ENCODE assay signal across 8 cellular contexts in the genomic region with DNA sequence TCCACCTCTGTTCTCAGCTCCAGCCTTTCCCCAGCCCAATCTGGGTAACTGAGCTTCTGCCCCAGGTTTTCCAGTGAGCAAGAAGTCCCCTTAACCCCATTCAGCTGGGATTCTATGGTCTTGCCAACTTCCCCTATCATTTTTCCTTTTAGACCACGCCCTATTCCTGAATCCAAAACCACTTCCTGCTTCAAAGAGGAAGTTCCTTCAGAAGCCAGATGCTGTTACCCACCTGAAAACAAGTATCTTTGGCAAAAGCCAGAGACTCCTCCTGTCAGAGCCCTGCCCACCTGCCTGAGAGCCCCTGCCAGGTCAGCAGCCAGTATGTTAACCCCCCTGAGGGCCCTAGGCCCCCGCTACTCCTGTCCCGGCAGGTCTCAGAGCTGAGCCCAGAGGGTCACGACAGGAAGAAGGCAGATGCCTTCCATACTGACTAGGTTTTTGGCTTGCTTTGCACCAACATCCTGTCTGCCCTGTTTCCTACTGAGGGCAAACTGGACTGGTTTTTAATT. TPM values are rescaled to one million over a fixed set of nuclear protein-coding genes. Genes with fewer than 3 reads are reported as not detected.
DNase-seq lines count a peak whose midpoint lies in the region; ATAC-seq and TF ChIP-seq lines count a peak whose summit lies in the region.

No MANE protein-coding gene starts in this region.

- TF ChIP-seq CTCF in 22Rv1 (IDR thresholded peaks at IDR 0.05) (no peak), hepatocyte (IDR thresholded peaks at IDR 0.05; ENCODE audit: poor library complexity) (no peak)

- peak; percentile 84 for DNase-seq in HCEC 1CT
- no peak for DNase-seq in T-helper 2 cell treated with Interferon-gamma antibody and Interleukin-4, amounts not matched to agents 5 μg/mL and 100 μg/mL, for 36 hours (ENCODE audit: low spot score)
- DNase-seq in hepatocyte (ENCODE audit: low spot score), result no peak
- DNase-seq in cerebellum (ENCODE audit: low spot score), result no peak
- DNase-seq in inferior parietal cortex (ENCODE audit: extremely low spot score), result no peak

- no peaks in the 10 kb centered on the region for H3K9me3 Mint-ChIP-seq in T-helper 2 cell treated with Interferon-gamma antibody and Interleukin-4, amounts not matched to agents 5 μg/mL and 100 μg/mL, for 36 hours

- H3K27ac ChIP-seq in 22Rv1 (peak overlapping the region; percentile 44), hepatocyte (peak overlapping the region; percentile 98)

- peaks cover 2% of the 10 kb centered on the region for H3K36me3 Mint-ChIP-seq in T-helper 2 cell treated with Interferon-gamma antibody and Interleukin-4, amounts not matched to agents 5 μg/mL and 100 μg/mL, for 36 hours (ENCODE audit: low read depth)

- no peak overlapping the region for H3K4me3 ChIP-seq in hepatocyte

- H3K4me2 ChIP-seq in hepatocyte, result no peak overlapping the region

- no peaks in the 10 kb centered on the region for H3K27me3 Mint-ChIP-seq in T-helper 2 cell treated with Interferon-gamma antibody and Interleukin-4, amounts not matched to agents 5 μg/mL and 100 μg/mL, for 36 hours (ENCODE audit: low read depth)

- no peaks in the 10 kb centered on the region for H3K9me3 ChIP-seq in hepatocyte (ENCODE audit: low read depth)

- ATAC-seq in GM21528 (IDR thresholded peaks at IDR 0.05; ENCODE audit: low FRiP score, unreplicated experiment) (no peak), GM19463 (IDR thresholded peaks at IDR 0.05; ENCODE audit: unreplicated experiment) (no peak)

- H2AFZ ChIP-seq in hepatocyte, result no peak overlapping the region

- H3K79me2 ChIP-seq in hepatocyte, result no peaks in the 10 kb centered on the region

- H4K20me1 ChIP-seq in hepatocyte (ENCODE audit: insufficient read depth, poor library complexity, severe bottlenecking), result no peaks in the 10 kb centered on the region

- peak overlapping the region; percentile 80 for H3K27ac Mint-ChIP-seq in T-helper 2 cell treated with Interferon-gamma antibody and Interleukin-4, amounts not matched to agents 5 μg/mL and 100 μg/mL, for 36 hours

- no peaks in the 10 kb centered on the region for H3K27me3 ChIP-seq in hepatocyte

- WGBS in hepatocyte (ENCODE audit: low lambda C conversion rate, missing lambda C conversion rate), result 86% methylated on average over 4 of the region's 4 CpGs

- peak overlapping the region; percentile 57 for H3K4me3 Mint-ChIP-seq in T-helper 2 cell treated with Interferon-gamma antibody and Interleukin-4, amounts not matched to agents 5 μg/mL and 100 μg/mL, for 36 hours

- peaks cover 63% of the 10 kb centered on the region for H3K4me1 Mint-ChIP-seq in T-helper 2 cell treated with Interferon-gamma antibody and Interleukin-4, amounts not matched to agents 5 μg/mL and 100 μg/mL, for 36 hours (ENCODE audit: low read depth)

- peaks cover 49% of the 10 kb centered on the region for H3K4me1 ChIP-seq in hepatocyte (ENCODE audit: insufficient read depth)

- no peaks in the 10 kb centered on the region for H3K9me2 ChIP-seq in hepatocyte (replicated peaks; ENCODE audit: insufficient read depth)

- H3K36me3 ChIP-seq in hepatocyte (replicated peaks; ENCODE audit: insufficient read depth, low read depth), result no peaks in the 10 kb centered on the region

RNA-seq across cellular contexts. Expression of gene MICAL2, which starts 20.3 kb away (rescaled TPM):
- total RNA-seq in hepatocyte (55.6 and 56.0 TPM in 2 replicates), cerebellum (20.0 TPM)
- polyA plus RNA-seq in hepatocyte, result 36.8 and 55.8 TPM in 2 replicates
